1 cellular context compared by ENCODE assay signal in genomic region chr5:56328753-56329560, GRCh38.
A peak's percentile ranks its signal among the peaks of the same experiment; 100 is the strongest.
TF ChIP-seq lines count a peak whose summit lies in the region.

No MANE protein-coding gene starts in this region.

TF ChIP-seq in HepG2, 621 proteins besides CTCF, POLR2A, EP300 and RAD21 (continued from another document and continues in another):
- no peak for TF ChIP-seq NR0B2 (CRISPR knock-in tag; IDR thresholded peaks at IDR 0.05)
- no peak for TF ChIP-seq ZBTB7B (CRISPR knock-in tag; IDR thresholded peaks at IDR 0.05)
- TF ChIP-seq PRDM4 (CRISPR knock-in tag; IDR thresholded peaks at IDR 0.05; ENCODE audit: borderline replicate concordance), result no peak
- TF ChIP-seq DNMT3B (CRISPR knock-in tag; conservative IDR thresholded peaks at IDR 0.05), result 0 out of 2 replicates have a peak, but pooled peaks have one; percentile 30
- no peak for TF ChIP-seq ATF6 (CRISPR knock-in tag; conservative IDR thresholded peaks at IDR 0.05)
- 0 out of 2 replicates have a peak, but pooled peaks have one; percentile 39 for TF ChIP-seq JUN (CRISPR knock-in tag; IDR thresholded peaks at IDR 0.05)
- peak; percentile 55; the same call in 1 of the 2 replicates for TF ChIP-seq CREM (IDR thresholded peaks at IDR 0.05)
- TF ChIP-seq CREM (CRISPR knock-in tag; IDR thresholded peaks at IDR 0.05), result no peak
- TF ChIP-seq TRIM24 (CRISPR knock-in tag; IDR thresholded peaks at IDR 0.05), result no peak
- no peak for TF ChIP-seq ZFP90 (CRISPR knock-in tag; IDR thresholded peaks at IDR 0.05; ENCODE audit: borderline replicate concordance)
- no peak for TF ChIP-seq RBM22 (optimal IDR thresholded peaks at IDR 0.05; ENCODE audit: low read length)
- TF ChIP-seq ZNF609 (CRISPR knock-in tag; IDR thresholded peaks at IDR 0.05; ENCODE audit: borderline replicate concordance), result no peak
- peak; percentile 7; the same call in 1 of the 2 replicates for TF ChIP-seq HNF4A (CRISPR knock-in tag; IDR thresholded peaks at IDR 0.05)
- no peak for TF ChIP-seq ZNF124 (CRISPR knock-in tag; IDR thresholded peaks at IDR 0.05)
- no peak for TF ChIP-seq KDM4B (CRISPR knock-in tag; IDR thresholded peaks at IDR 0.05)
- no peak for TF ChIP-seq HES4 (CRISPR knock-in tag; IDR thresholded peaks at IDR 0.05; ENCODE audit: borderline replicate concordance)
- peak; percentile 98; the same call in 1 of the 2 replicates for TF ChIP-seq ZNF530 (CRISPR knock-in tag; IDR thresholded peaks at IDR 0.05; ENCODE audit: low read depth)
- no peak for TF ChIP-seq ASH2L (IDR thresholded peaks at IDR 0.05; ENCODE audit: insufficient read length, low read depth, low read length)
- TF ChIP-seq ZNF235 (CRISPR knock-in tag; IDR thresholded peaks at IDR 0.05; ENCODE audit: borderline replicate concordance), result no peak
- TF ChIP-seq ZNF18 (CRISPR knock-in tag; IDR thresholded peaks at IDR 0.05; ENCODE audit: insufficient replicate concordance), result no peak
- TF ChIP-seq PAX8 (CRISPR knock-in tag; IDR thresholded peaks at IDR 0.05; ENCODE audit: borderline replicate concordance), result no peak
- TF ChIP-seq ZNF318 (CRISPR knock-in tag; IDR thresholded peaks at IDR 0.05), result no peak
- TF ChIP-seq HMG20A (CRISPR knock-in tag; IDR thresholded peaks at IDR 0.05; ENCODE audit: borderline replicate concordance), result peak; percentile 21; the same call in 1 of the 2 replicates
- no peak for TF ChIP-seq ZNF772 (CRISPR knock-in tag; IDR thresholded peaks at IDR 0.05)
- TF ChIP-seq NFE2L2 (IDR thresholded peaks at IDR 0.05; ENCODE audit: low read length), result no peak
- no peak for TF ChIP-seq ZNF7 (CRISPR knock-in tag; IDR thresholded peaks at IDR 0.05)
- TF ChIP-seq RERE (CRISPR knock-in tag; IDR thresholded peaks at IDR 0.05; ENCODE audit: low read depth), result no peak
- TF ChIP-seq MATR3 (CRISPR knock-in tag; IDR thresholded peaks at IDR 0.05), result no peak
- no peak; the same call in 1 of the 2 replicates for TF ChIP-seq RXRA (CRISPR knock-in tag; IDR thresholded peaks at IDR 0.05)
- no peak for TF ChIP-seq SALL2 (CRISPR knock-in tag; IDR thresholded peaks at IDR 0.05)
